Comparison of ENCODE assay signal across 10 cellular contexts in genomic region chr2:204625135-204625534, GRCh38.
DNase-seq lines count a peak whose midpoint lies in the region; ATAC-seq lines count a peak whose summit lies in the region.
"Had no signal": no experiment of that assay in that cellular context is flagged by ENCODE, and none has a peak within 500 bp of the region (broad histone marks: within the 10 kb centered on the region; RNA-seq: fewer than 3 reads in every experiment).

No MANE protein-coding gene starts in this region.

- H3K27me3 ChIP-seq in naive thymus-derived CD4-positive, alpha-beta T cell (ENCODE audit: control insufficient read depth in 2 of 2, insufficient read depth in 2 of 2, low read length in 2 of 2) = no peaks in the 10 kb centered on the region
- H3K27me3 ChIP-seq in aorta (ENCODE audit: control insufficient read depth in 1 of 2, insufficient read depth in 2 of 2, low read length in 1 of 2) = no peaks in the 10 kb centered on the region

- POLR2A ChIA-PET in naive thymus-derived CD4-positive, alpha-beta T cell (lab: Charles Lee) = no interaction called here

- H3K36me3 Mint-ChIP-seq in naive thymus-derived CD4-positive, alpha-beta T cell = no peaks in the 10 kb centered on the region
- H3K36me3 Mint-ChIP-seq: activated naive CD8-positive, alpha-beta T cell had no signal

- no peaks in the 10 kb centered on the region for H3K4me1 Mint-ChIP-seq in naive thymus-derived CD4-positive, alpha-beta T cell

- H3K4me3 ChIP-seq in naive thymus-derived CD4-positive, alpha-beta T cell (ENCODE audit: low read length) = no peak overlapping the region
- H3K4me3 ChIP-seq in aorta (ENCODE audit: low read length in 2 of 2) = no peak overlapping the region

- DNase-seq in Ammon's horn (ENCODE audit: low spot score) (peak; percentile 80), HCEC 1CT (peak; percentile 30), amniotic epithelial cell (ENCODE audit: low read depth) (peak; percentile 21), left colon (peak in 1 of 2 donors; percentile 14), aorta (no peak), NCI-H1436 (lab: John Stamatoyannopoulos, UW) (no peak)
- DNase-seq in naive thymus-derived CD4-positive, alpha-beta T cell = no peak
- DNase-seq in activated CD4-positive, alpha-beta T cell treated with anti-CD3 and anti-CD28 coated beads, Interleukin-2, amount 50 U/mL, for 1 hour = no peak

- H3K36me3 ChIP-seq in naive thymus-derived CD4-positive, alpha-beta T cell (ENCODE audit: control insufficient read depth in 2 of 3, insufficient read depth in 3 of 3, low read length in 3 of 3) = no peaks in the 10 kb centered on the region
- no peaks in the 10 kb centered on the region for H3K36me3 ChIP-seq in aorta (ENCODE audit: control insufficient read depth in 1 of 2, insufficient read depth in 2 of 2, low read length in 1 of 2)

- H3K27me3 Mint-ChIP-seq in naive thymus-derived CD4-positive, alpha-beta T cell = peaks cover 0 to 22% (median 9%) of the 10 kb centered on the region in 5 donors
- H3K27me3 Mint-ChIP-seq: progenitor cell of endocrine pancreas had no signal

- no peak overlapping the region for H3K27ac Mint-ChIP-seq in naive thymus-derived CD4-positive, alpha-beta T cell
- H3K27ac Mint-ChIP-seq: activated naive CD8-positive, alpha-beta T cell; progenitor cell of endocrine pancreas had no signal

- no peaks in the 10 kb centered on the region for H3K9me3 ChIP-seq in naive thymus-derived CD4-positive, alpha-beta T cell (ENCODE audit: control insufficient read depth in 2 of 3, low read length in 3 of 3)
- no peaks in the 10 kb centered on the region for H3K9me3 ChIP-seq in aorta (ENCODE audit: control insufficient read depth, low read length)

- 76 to 85% methylated on average over 2 of the region's 2 CpGs for WGBS in aorta, 2 donors

- intact Hi-C loops in left colon (cut with DNase I, micrococcal nuclease) (no loop called here), aorta (cut with DNase I) (no loop called here)
- intact Hi-C loops in naive thymus-derived CD4-positive, alpha-beta T cell (cut with micrococcal nuclease) = no loop called here

- H3K27ac ChIP-seq in naive thymus-derived CD4-positive, alpha-beta T cell (ENCODE audit: low read depth, low read length) = no peak overlapping the region
- H3K27ac ChIP-seq in aorta (ENCODE audit: low read depth in 1 of 2, low read length in 2 of 2) = no peak overlapping the region

- CTCF ChIA-PET in naive thymus-derived CD4-positive, alpha-beta T cell (lab: Charles Lee) = no interaction called here

- H3K4me3 Mint-ChIP-seq in naive thymus-derived CD4-positive, alpha-beta T cell = no peak overlapping the region
- H3K4me3 Mint-ChIP-seq: activated naive CD8-positive, alpha-beta T cell had no signal

- ATAC-seq in left colon (peak; percentile 88), aorta (ENCODE audit: low FRiP score) (no peak)
- ATAC-seq in naive thymus-derived CD4-positive, alpha-beta T cell = no peak

- H3K4me1 ChIP-seq in naive thymus-derived CD4-positive, alpha-beta T cell (ENCODE audit: control insufficient read depth in 2 of 2, insufficient read depth in 2 of 2, low read length in 2 of 2) = no peaks in the 10 kb centered on the region
- no peaks in the 10 kb centered on the region for H3K4me1 ChIP-seq in aorta (ENCODE audit: control insufficient read depth in 1 of 2, insufficient read depth in 2 of 2, low read length in 2 of 2)

- H3K9me3 Mint-ChIP-seq in naive thymus-derived CD4-positive, alpha-beta T cell = no peaks in the 10 kb centered on the region

Comparison
In these comparisons a context has a peak if more than half of its experiments do, and no peak if none do; other contexts are left out.
1. DNase-seq: peak in Ammon's horn (single experiment), HCEC 1CT (single experiment) and amniotic epithelial cell (single experiment); none in naive thymus-derived CD4-positive, alpha-beta T cell (0 of 9), activated CD4-positive, alpha-beta T cell treated with anti-CD3 and anti-CD28 coated beads, Interleukin-2, amount 50 U/mL, for 1 hour (single experiment), aorta (0 of 2) and NCI-H1436 (single experiment).